Comparison of ENCODE assay signal across 8 cellular contexts in the genomic region with DNA sequence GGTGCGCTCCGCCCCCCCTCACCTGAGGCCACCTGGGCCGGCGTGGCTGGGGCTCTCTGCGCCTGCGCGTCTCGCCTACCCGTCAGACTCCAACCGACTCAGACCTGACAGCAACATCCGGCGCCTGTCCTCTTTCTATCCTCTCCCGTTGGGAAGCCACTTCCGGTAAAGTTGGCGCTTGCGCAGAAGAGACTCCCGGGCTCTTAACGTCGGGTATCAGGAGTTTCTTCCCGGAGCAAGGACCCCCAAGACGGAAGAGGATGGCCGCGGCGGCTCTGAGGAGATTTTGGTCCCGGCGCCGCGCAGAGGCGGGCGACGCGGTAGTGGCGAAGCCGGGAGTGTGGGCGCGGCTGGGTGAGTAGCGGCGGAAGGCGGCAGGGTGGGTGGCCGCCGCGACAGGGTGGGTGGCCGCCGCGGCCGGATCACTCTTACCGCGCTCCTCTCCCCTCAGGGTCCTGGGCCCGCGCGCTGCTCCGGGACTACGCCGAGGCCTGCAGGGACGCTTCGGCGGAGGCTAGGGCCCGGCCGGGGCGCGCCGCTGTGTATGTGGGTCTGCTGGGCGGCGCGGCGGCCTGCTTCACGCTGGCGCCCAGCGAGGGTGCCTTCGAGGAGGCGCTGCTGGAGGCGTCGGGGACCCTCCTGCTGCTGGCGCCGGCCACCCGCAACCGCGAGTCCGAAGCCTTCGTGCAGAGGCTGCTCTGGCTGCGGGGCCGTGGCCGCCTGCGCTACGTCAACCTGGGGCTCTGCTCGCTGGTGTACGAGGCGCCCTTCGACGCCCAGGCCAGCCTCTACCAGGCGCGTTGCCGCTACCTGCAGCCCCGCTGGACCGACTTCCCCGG. TPM values are rescaled to one million over a fixed set of nuclear protein-coding genes. Genes with fewer than 3 reads are reported as not detected.
DNase-seq lines count a peak whose midpoint lies in the region; TF ChIP-seq lines count a peak whose summit lies in the region.

A gene (plus strand): TSS at position 249 of the 839 bp plus-strand sequence. CDS start 12 bp downstream, at position 261.
A gene (minus strand): TSS at position 77 of the 839 bp plus-strand sequence. CDS start 229 bp downstream, outside the sequence.

- POLR2A ChIA-PET in SK-N-SH (lab: Yijun Ruan, JAX) = no interaction called here

- H3K4me3 ChIP-seq in SK-N-SH (ENCODE audit: low read depth in 2 of 2, low read length in 1 of 2) = peak within 1 kb of the TSS; percentile 74 to 89

- peaks cover 4 to 15% of the 10 kb centered on the region in 2 experiments; a peak in 1 of 4 replicates for H3K4me1 ChIP-seq in SK-N-SH (ENCODE audit: control insufficient read depth in 1 of 2, insufficient read depth in 2 of 2, low read depth in 1 of 2, low read length in 1 of 2)

- H3K27ac Mint-ChIP-seq in HFFc6 = peak within 1 kb of the TSS; percentile 84
- peak within 1 kb of the TSS; percentile 94 for H3K27ac Mint-ChIP-seq in activated naive CD4-positive, alpha-beta T cell treated with anti-CD3 and anti-CD28 coated beads, Interleukin-2, amount 50 U/mL, for 24 hours

- H3K4me2 ChIP-seq in SK-N-SH = peak within 1 kb of the TSS; percentile 97

- H3K36me3 Mint-ChIP-seq in HFFc6 (ENCODE audit: low read depth) = peaks cover 16% of the 10 kb centered on the region
- H3K36me3 Mint-ChIP-seq in activated naive CD4-positive, alpha-beta T cell treated with anti-CD3 and anti-CD28 coated beads, Interleukin-2, amount 50 U/mL, for 24 hours = peaks cover 1% of the 10 kb centered on the region

- peak within 1 kb of the TSS; percentile 71; the same call in 1 of the 2 replicates for H2AFZ ChIP-seq in SK-N-SH (ENCODE audit: low read depth)

- H3K4me3 Mint-ChIP-seq in HFFc6 = peak within 1 kb of the TSS; percentile 95
- H3K4me3 Mint-ChIP-seq in activated naive CD4-positive, alpha-beta T cell treated with anti-CD3 and anti-CD28 coated beads, Interleukin-2, amount 50 U/mL, for 24 hours = peak within 1 kb of the TSS; percentile 96

- H3K9me3 ChIP-seq in SK-N-SH = no peaks in the 10 kb centered on the region

- H3K27me3 Mint-ChIP-seq in HFFc6 (ENCODE audit: insufficient read depth) = peaks cover 6% of the 10 kb centered on the region
- no peaks in the 10 kb centered on the region for H3K27me3 Mint-ChIP-seq in activated naive CD4-positive, alpha-beta T cell treated with anti-CD3 and anti-CD28 coated beads, Interleukin-2, amount 50 U/mL, for 24 hours

- H4K20me1 ChIP-seq in SK-N-SH (ENCODE audit: insufficient read depth) = peaks cover 5% of the 10 kb centered on the region; the same call in 1 of the 2 replicates

- peak within 1 kb of the TSS; percentile 75 for H3K9ac ChIP-seq in SK-N-SH

- peak in 1 of 2 experiments; percentile 9; a peak in 1 of 4 replicates for TF ChIP-seq EP300 in SK-N-SH (IDR thresholded peaks at IDR 0.05; ENCODE audit: borderline replicate concordance in 1 of 2, low read depth in 1 of 2, low read length in 1 of 2)

- H3F3A ChIP-seq in SK-N-SH (replicated peaks; ENCODE audit: insufficient read depth) = peaks cover 5% of the 10 kb centered on the region

- H3K79me2 ChIP-seq in SK-N-SH (ENCODE audit: insufficient read depth) = peaks cover 66% of the 10 kb centered on the region

- H3K36me3 ChIP-seq in SK-N-SH (replicated peaks in 1 of 2; ENCODE audit: control insufficient read depth in 1 of 2, insufficient read depth in 2 of 2, low read length in 1 of 2) = peaks cover 10 to 19% of the 10 kb centered on the region in 2 experiments

- H3K4me1 Mint-ChIP-seq in HFFc6 (ENCODE audit: low read depth) = peaks cover 9% of the 10 kb centered on the region
- peaks cover 21% of the 10 kb centered on the region for H3K4me1 Mint-ChIP-seq in activated naive CD4-positive, alpha-beta T cell treated with anti-CD3 and anti-CD28 coated beads, Interleukin-2, amount 50 U/mL, for 24 hours

- CTCF ChIA-PET in SK-N-SH (lab: Yijun Ruan, JAX) = interaction anchor here (1.1 to 3.3 kb wide), 3 partner anchors 10 to 57 kb away, joined by 3 to 16 read pairs (median 14); a partner anchor contains a TSS

- WGBS in SK-N-SH (ENCODE audit: low lambda C conversion rate) = 0% methylated on average over 25 of the region's 96 CpGs

- DNase-seq in GF-D8 (lab: John Stamatoyannopoulos, UW) (peak; percentile 92), HFFc6 (peak; percentile 98), NCI-H1048 (lab: John Stamatoyannopoulos, UW) (peak; percentile 98), SK-N-SH (peak; percentile 98), glomerular endothelial cell (ENCODE audit: extremely low read depth, low read depth, low spot score) (peak; percentile 87), occipital lobe (lab: John Stamatoyannopoulos, UW) (peak; percentile 93)

- H3K27ac ChIP-seq in SK-N-SH (ENCODE audit: low read depth in 2 of 2, low read length in 1 of 2) (peak within 1 kb of the TSS; percentile 36 to 45; a peak in 2 of 4 replicates), temporal lobe (ENCODE audit: low read depth, low read length) (peak within 1 kb of the TSS; percentile 61)

- H3K9me2 ChIP-seq in SK-N-SH = no peaks in the 10 kb centered on the region

- no peak for TF ChIP-seq RAD21 in SK-N-SH (IDR thresholded peaks at IDR 0.05; ENCODE audit: low read length)

- H3K27me3 ChIP-seq in SK-N-SH (ENCODE audit: insufficient read depth) = no peaks in the 10 kb centered on the region

- TF ChIP-seq CTCF in HFFc6 (IDR thresholded peaks at IDR 0.05) = no peak
- TF ChIP-seq CTCF in SK-N-SH (IDR thresholded peaks at IDR 0.05) = no peak

- H3K9me3 Mint-ChIP-seq in HFFc6 = no peaks in the 10 kb centered on the region
- H3K9me3 Mint-ChIP-seq in activated naive CD4-positive, alpha-beta T cell treated with anti-CD3 and anti-CD28 coated beads, Interleukin-2, amount 50 U/mL, for 24 hours = no peaks in the 10 kb centered on the region

TF ChIP-seq in SK-N-SH, 30 proteins besides CTCF, POLR2A, EP300 and RAD21 (continues in another document):
- TF ChIP-seq CHD2 (IDR thresholded peaks at IDR 0.05; ENCODE audit: low read length, partially characterized antibody) (peak; percentile 82), FOXJ3 (CRISPR knock-in tag; IDR thresholded peaks at IDR 0.05) (no peak), EZH2phosphoT487 (IDR thresholded peaks at IDR 0.05; ENCODE audit: borderline replicate concordance, low read depth) (no peak), RFX5 (IDR thresholded peaks at IDR 0.05; ENCODE audit: low read length) (no peak), GABPA (IDR thresholded peaks at IDR 0.05; ENCODE audit: low read depth) (peak; percentile 98), FOSL2 (IDR thresholded peaks at IDR 0.05; ENCODE audit: borderline replicate concordance, low read depth) (peak; percentile 37; the same call in 1 of the 2 replicates), POLR2AphosphoS5 (IDR thresholded peaks at IDR 0.05; ENCODE audit: low read depth, low read length) (peak; percentile 85), ELF1 (IDR thresholded peaks at IDR 0.05) (peak; percentile 81), FOXM1 (IDR thresholded peaks at IDR 0.05; ENCODE audit: low read depth) (no peak), YY1 (IDR thresholded peaks at IDR 0.05; ENCODE audit: low read depth) (peak; percentile 93), SIN3A (IDR thresholded peaks at IDR 0.05; ENCODE audit: borderline replicate concordance, low read depth, low read length) (peak; percentile 97), NFIC (IDR thresholded peaks at IDR 0.05; ENCODE audit: borderline replicate concordance) (no peak), JUND (IDR thresholded peaks at IDR 0.05) (no peak; the same call in 1 of the 2 replicates), MXI1 (IDR thresholded peaks at IDR 0.05; ENCODE audit: low read depth, low read length) (no peak; the same call in none of the 2 replicates)
- TF ChIP-seq, protein P1, sequence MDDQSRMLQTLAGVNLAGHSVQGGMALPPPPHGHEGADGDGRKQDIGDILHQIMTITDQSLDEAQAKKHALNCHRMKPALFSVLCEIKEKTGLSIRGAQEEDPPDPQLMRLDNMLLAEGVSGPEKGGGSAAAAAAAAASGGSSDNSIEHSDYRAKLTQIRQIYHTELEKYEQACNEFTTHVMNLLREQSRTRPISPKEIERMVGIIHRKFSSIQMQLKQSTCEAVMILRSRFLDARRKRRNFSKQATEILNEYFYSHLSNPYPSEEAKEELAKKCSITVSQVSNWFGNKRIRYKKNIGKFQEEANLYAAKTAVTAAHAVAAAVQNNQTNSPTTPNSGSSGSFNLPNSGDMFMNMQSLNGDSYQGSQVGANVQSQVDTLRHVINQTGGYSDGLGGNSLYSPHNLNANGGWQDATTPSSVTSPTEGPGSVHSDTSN (IDR thresholded peaks at IDR 0.05) = peak; percentile 65
- TF ChIP-seq, protein P2, sequence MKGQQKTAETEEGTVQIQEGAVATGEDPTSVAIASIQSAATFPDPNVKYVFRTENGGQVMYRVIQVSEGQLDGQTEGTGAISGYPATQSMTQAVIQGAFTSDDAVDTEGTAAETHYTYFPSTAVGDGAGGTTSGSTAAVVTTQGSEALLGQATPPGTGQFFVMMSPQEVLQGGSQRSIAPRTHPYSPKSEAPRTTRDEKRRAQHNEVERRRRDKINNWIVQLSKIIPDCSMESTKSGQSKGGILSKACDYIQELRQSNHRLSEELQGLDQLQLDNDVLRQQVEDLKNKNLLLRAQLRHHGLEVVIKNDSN (IDR thresholded peaks at IDR 0.05; ENCODE audit: borderline replicate concordance, low read depth) = peak; percentile 53; the same call in 1 of the 2 replicates
- TF ChIP-seq, protein P3, sequence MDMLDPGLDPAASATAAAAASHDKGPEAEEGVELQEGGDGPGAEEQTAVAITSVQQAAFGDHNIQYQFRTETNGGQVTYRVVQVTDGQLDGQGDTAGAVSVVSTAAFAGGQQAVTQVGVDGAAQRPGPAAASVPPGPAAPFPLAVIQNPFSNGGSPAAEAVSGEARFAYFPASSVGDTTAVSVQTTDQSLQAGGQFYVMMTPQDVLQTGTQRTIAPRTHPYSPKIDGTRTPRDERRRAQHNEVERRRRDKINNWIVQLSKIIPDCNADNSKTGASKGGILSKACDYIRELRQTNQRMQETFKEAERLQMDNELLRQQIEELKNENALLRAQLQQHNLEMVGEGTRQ (IDR thresholded peaks at IDR 0.05; ENCODE audit: borderline replicate concordance, low read depth, low read length) = no peak

RNA-seq across cellular contexts. Expression of the first gene that starts in this region (rescaled TPM):
- total RNA-seq in HFFc6 (2021; fragmentation: NEBNext Ultra II Directional; extraction: Animal tissue kit (Norgen Biotek cat#: 25700)) = 10 to 100 TPM; 18.0 to 25.0 (median 20.6) TPM
- polyA plus RNA-seq in SK-N-SH (2012; rRNA removed) = 11.7 and 12.5 TPM in 2 replicates
- polyA plus RNA-seq in SK-N-SH (2012; cell fraction: cytosol; rRNA removed) = 9.1 and 12.9 TPM in 2 replicates
- polyA plus RNA-seq in SK-N-SH (2012; cell fraction: nucleus; rRNA removed) = 10.5 and 11.2 TPM in 2 replicates
- total RNA-seq in glomerular endothelial cell (27.7 and 38.3 TPM in 2 replicates), occipital lobe (29.8 TPM), temporal lobe (23.8 TPM)

RNA-seq across cellular contexts. Expression of the second gene that starts in this region (rescaled TPM):
- 100 to 1,000 TPM in 1 of 6 experiments, 10 to 100 TPM in 5; 78.7 to 105 (median 83.3) TPM for total RNA-seq in HFFc6 (2021; fragmentation: NEBNext Ultra II Directional; extraction: Animal tissue kit (Norgen Biotek cat#: 25700))
- 61.3 and 62.5 TPM in 2 replicates for polyA plus RNA-seq in SK-N-SH (2012; rRNA removed)
- 22.3 and 40.1 TPM in 2 replicates for polyA plus RNA-seq in SK-N-SH (2012; cell fraction: cytosol; rRNA removed)
- polyA plus RNA-seq in SK-N-SH (2012; cell fraction: nucleus; rRNA removed) = 84.7 and 85.3 TPM in 2 replicates
- total RNA-seq in glomerular endothelial cell = 44.3 and 66.8 TPM in 2 replicates
- 32.4 TPM for total RNA-seq in occipital lobe
- total RNA-seq in temporal lobe = 17.9 TPM

Comparison
In these comparisons a context has a peak if more than half of its experiments do, and no peak if none do; other contexts are left out.
1. Peak in every context shown above with its lines: DNase-seq, H3K4me3 ChIP-seq and H3K27ac ChIP-seq.